ENCODE assay signal across 1 cellular context in genomic region chr16:87263418-87264052, GRCh38.
TF ChIP-seq lines count a peak whose summit lies in the region.

No MANE protein-coding gene starts in this region.

TF ChIP-seq in GM12878, 131 proteins besides CTCF, POLR2A, EP300 and RAD21 (continued from another document):
- peak; percentile 55; the same call in 1 of the 2 replicates for TF ChIP-seq REST (IDR thresholded peaks at IDR 0.05; ENCODE audit: low read depth, low read length)
